17 cellular contexts compared by ENCODE assay signal in the genomic region with DNA sequence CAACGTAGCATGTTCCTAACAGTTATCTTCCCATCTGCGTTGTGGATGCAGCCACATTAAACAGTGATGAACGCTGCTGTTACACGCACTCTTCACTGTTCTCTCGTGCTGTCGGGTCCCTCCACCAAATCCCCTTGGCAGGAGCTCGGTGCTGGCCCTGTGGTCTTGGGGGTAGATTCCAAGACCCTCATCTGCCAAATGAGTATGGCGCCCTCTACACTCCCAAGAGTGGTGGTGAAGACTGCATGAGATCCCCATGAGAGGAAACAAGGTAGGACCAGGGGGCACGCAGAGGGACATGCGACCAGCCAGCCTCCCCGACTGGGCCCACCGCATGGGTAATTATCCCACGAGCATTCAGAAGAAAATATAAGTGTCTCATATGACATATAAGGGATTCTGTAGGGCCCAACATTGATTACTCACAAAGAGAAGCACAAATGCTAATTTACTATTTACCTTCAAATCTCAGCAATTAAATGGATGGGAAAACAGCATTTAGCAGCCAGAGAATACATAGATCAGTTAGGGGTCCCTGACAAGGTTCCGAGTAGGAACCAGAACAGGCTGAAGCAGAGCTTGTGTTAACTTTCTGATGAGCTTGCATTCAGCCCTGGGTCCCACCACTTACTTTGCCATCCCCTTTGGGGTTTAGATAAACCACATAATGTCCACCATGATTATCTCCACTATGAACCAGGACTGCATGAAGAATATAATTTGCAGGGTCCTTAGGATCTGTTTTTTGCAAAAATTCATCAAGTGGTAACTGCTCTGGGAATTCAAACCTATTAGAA. TPM values are rescaled to one million over a fixed set of nuclear protein-coding genes. Genes with fewer than 3 reads are reported as not detected.
A peak's percentile ranks its signal among the peaks of the same experiment; 100 is the strongest.
DNase-seq lines count a peak whose midpoint lies in the region; ATAC-seq, FAIRE-seq and TF ChIP-seq lines count a peak whose summit lies in the region.
"Had no signal": no experiment of that assay in that cellular context is flagged by ENCODE, and none has a peak within 500 bp of the region (broad histone marks: within the 10 kb centered on the region; RNA-seq: fewer than 3 reads in every experiment).

No MANE protein-coding gene starts in this region.

- intact Hi-C loops in PC-3 (cut with micrococcal nuclease): loop anchor here (5.0 kb wide), 1 partner anchor 101 kb away; no protein-coding TSS in a partner anchor
- intact Hi-C loops in PC-9 (cut with micrococcal nuclease; ENCODE audit: unreplicated experiment): loop anchor here (1.0 to 5.0 kb wide), 3 partner anchors 56 to 228 kb away; a partner anchor contains a TSS

- H3K27ac ChIP-seq in A549: no peak overlapping the region
- H3K27ac ChIP-seq in DOHH2 (ENCODE audit: low read depth, low read length): no peak overlapping the region
- H3K27ac ChIP-seq in PC-3 (ENCODE audit: low read length): no peak overlapping the region
- no peak overlapping the region for H3K27ac ChIP-seq in PC-9
- H3K27ac ChIP-seq: heart left ventricle, lower lobe of right lung, SJCRH30 had no signal

- H3K9ac ChIP-seq in PC-3 (ENCODE audit: low read length): no peak overlapping the region

- BruUV-seq in PC-3 (replicated peaks; lab: Mats Ljungman, UMichigan) (no TSS peak), PC-9 (replicated peaks; lab: Mats Ljungman, UMichigan) (no TSS peak)

- H3K4me1 ChIP-seq in A549: peaks cover 6% of the 10 kb centered on the region; the same call in 1 of the 3 replicates
- no peaks in the 10 kb centered on the region for H3K4me1 ChIP-seq in DOHH2 (ENCODE audit: control insufficient read depth, low read length)
- 0 out of 2 replicates have a peak, but pooled peaks cover under 1% of the 10 kb centered on the region for H3K4me1 ChIP-seq in PC-3 (ENCODE audit: insufficient read depth, low read length)
- peaks cover 22% of the 10 kb centered on the region for H3K4me1 ChIP-seq in PC-9 (replicated peaks; ENCODE audit: insufficient read depth)
- H3K4me1 ChIP-seq: lower lobe of right lung, SJCRH30 had no signal

- POLR2A ChIA-PET in A549 (lab: Yijun Ruan, JAX): no interaction called here
- POLR2A ChIA-PET in PC-3 (lab: Charles Lee; ENCODE audit: unreplicated experiment): no interaction called here
- POLR2A ChIA-PET in PC-9 (lab: Charles Lee; ENCODE audit: unreplicated experiment): interaction anchor here (0.5 kb wide), 1 partner anchor 195 kb away, joined by 5 read pairs; no protein-coding TSS in a partner anchor

- H3K4me3 ChIP-seq in A549 (no peak overlapping the region), DOHH2 (ENCODE audit: low read length) (no peak overlapping the region), PC-3 (ENCODE audit: low read length) (no peak overlapping the region), fibroblast of the aortic adventitia (ENCODE audit: low read depth, low read length) (no peak overlapping the region), PC-9 (no peak overlapping the region)
- H3K4me3 ChIP-seq: heart left ventricle, lower lobe of right lung, SJCRH30 had no signal

- H2AFZ ChIP-seq in PC-3 (ENCODE audit: low read length): no peak overlapping the region
- no peak overlapping the region for H2AFZ ChIP-seq in PC-9

- CTCF ChIA-PET in A549 (lab: Yijun Ruan, JAX): interaction anchor here (0.7 to 3.0 kb wide), 14 partner anchors 8 to 219 kb away, joined by 3 to 20 read pairs (median 3); no protein-coding TSS in a partner anchor
- CTCF ChIA-PET in PC-3 (lab: Charles Lee): no interaction called here
- CTCF ChIA-PET in PC-9 (lab: Charles Lee): no interaction called here

- H3K36me3 ChIP-seq in DOHH2 (ENCODE audit: control insufficient read depth, low read length) (peaks cover 94% of the 10 kb centered on the region), PC-3 (ENCODE audit: low read depth, low read length) (peaks cover 47% of the 10 kb centered on the region), PC-9 (ENCODE audit: low read depth) (peaks cover 64% of the 10 kb centered on the region)

- H3F3A ChIP-seq in DOHH2 (ENCODE audit: control insufficient read depth, insufficient read depth) (peaks cover 5% of the 10 kb centered on the region; the same call in 1 of the 2 replicates), PC-3 (ENCODE audit: low read length, unreplicated experiment) (no peaks in the 10 kb centered on the region), PC-9 (ENCODE audit: insufficient read depth, low read depth) (peaks cover 41% of the 10 kb centered on the region)

- no peak overlapping the region for H3K4me2 ChIP-seq in A549
- H3K4me2 ChIP-seq in DOHH2 (ENCODE audit: low read length): no peak overlapping the region
- no peak overlapping the region for H3K4me2 ChIP-seq in PC-3 (ENCODE audit: low read length)
- H3K4me2 ChIP-seq in PC-9: no peak overlapping the region

- H4K20me1 ChIP-seq in DOHH2 (ENCODE audit: control insufficient read depth, insufficient read depth, low read depth, low read length): 0 out of 2 replicates have a peak, but pooled peaks cover 9% of the 10 kb centered on the region
- H4K20me1 ChIP-seq in PC-3 (ENCODE audit: low read length): peaks cover 8% of the 10 kb centered on the region; the same call in 1 of the 2 replicates
- H4K20me1 ChIP-seq in PC-9 (ENCODE audit: insufficient read depth): peaks cover 3% of the 10 kb centered on the region; the same call in 1 of the 2 replicates

- TF ChIP-seq POLR2A in A549 (IDR thresholded peaks at IDR 0.05; ENCODE audit: low read length): no peak

- H3K9me3 ChIP-seq in A549 (no peaks in the 10 kb centered on the region), DOHH2 (ENCODE audit: control insufficient read depth, insufficient read depth, low read length) (no peaks in the 10 kb centered on the region), PC-3 (ENCODE audit: low read length) (no peaks in the 10 kb centered on the region), PC-9 (ENCODE audit: insufficient read depth, low read depth) (no peaks in the 10 kb centered on the region)
- H3K9me3 ChIP-seq: heart left ventricle, lower lobe of right lung, SJCRH30 had no signal

- TF ChIP-seq RAD21 in A549 (conservative IDR thresholded peaks at IDR 0.05 in 1 of 2, IDR thresholded peaks at IDR 0.05 in 1 of 2): no peak

- no peak for TF ChIP-seq EP300 in A549 (IDR thresholded peaks at IDR 0.05)

- H3K9me2 ChIP-seq in DOHH2 (replicated peaks; ENCODE audit: control insufficient read depth, low read length) (no peaks in the 10 kb centered on the region), PC-3 (replicated peaks; ENCODE audit: low read length) (no peaks in the 10 kb centered on the region), PC-9 (ENCODE audit: insufficient read depth) (no peaks in the 10 kb centered on the region)

- no peak for FAIRE-seq in A549 (lab: Jason Lieb, UNC)
- FAIRE-seq: HTR-8/SVneo had no signal

- H3K79me2 ChIP-seq in DOHH2 (ENCODE audit: control insufficient read depth, low read length) (peaks cover 7% of the 10 kb centered on the region), PC-3 (ENCODE audit: low read length) (peaks cover 4% of the 10 kb centered on the region; the same call in 1 of the 2 replicates), PC-9 (ENCODE audit: low read depth) (peaks cover 40% of the 10 kb centered on the region)

- 89% methylated on average over 14 of the region's 14 CpGs for WGBS in A549 (ENCODE audit: missing lambda C conversion rate)

- TF ChIP-seq CTCF in A549 (IDR thresholded peaks at IDR 0.05): peak; percentile 24; the same call in 2 of the 3 replicates
- TF ChIP-seq CTCF in DOHH2 (IDR thresholded peaks at IDR 0.05; ENCODE audit: low read depth, low read length, poor library complexity, severe bottlenecking): peak; percentile 57
- peak; percentile 35 for TF ChIP-seq CTCF in PC-3 (conservative IDR thresholded peaks at IDR 0.05; ENCODE audit: low read depth, low read length)
- TF ChIP-seq CTCF in fibroblast of the aortic adventitia (IDR thresholded peaks at IDR 0.05; ENCODE audit: insufficient read depth, low read length): peak; percentile 39
- TF ChIP-seq CTCF in PC-9 (conservative IDR thresholded peaks at IDR 0.05): no peak

- DNase-seq in A549 (ENCODE audit: low read depth in 1 of 2, low spot score in 1 of 2): peak in 1 of 2 experiments; percentile 25
- DNase-seq in PC-3: no peak
- DNase-seq in fibroblast of the aortic adventitia (ENCODE audit: low read depth): no peak
- DNase-seq in PC-9: no peak
- DNase-seq: activated naive CD4-positive, alpha-beta T cell treated with Interleukin-2 at 50 U/mL for 16 hours; cortex of kidney; heart left ventricle; lower lobe of right lung; NCI-H2029; posterior cingulate gyrus; substantia nigra had no signal

- ATAC-seq in A549 (peak; percentile 70 to 73; a peak in 4 of 6 replicates), PC-3 (no peak), GM18870 (IDR thresholded peaks at IDR 0.05; ENCODE audit: unreplicated experiment) (no peak), GM18867 (IDR thresholded peaks at IDR 0.05; ENCODE audit: unreplicated experiment) (no peak), GM21526 (IDR thresholded peaks at IDR 0.05; ENCODE audit: low FRiP score, unreplicated experiment) (no peak)

- H3K27me3 ChIP-seq in DOHH2 (ENCODE audit: control insufficient read depth, low read length): no peaks in the 10 kb centered on the region
- no peaks in the 10 kb centered on the region for H3K27me3 ChIP-seq in PC-3 (ENCODE audit: low read length)
- H3K27me3 ChIP-seq in PC-9 (ENCODE audit: insufficient read depth, low read depth): no peaks in the 10 kb centered on the region
- H3K27me3 ChIP-seq: heart left ventricle, SJCRH30 had no signal

RNA-seq across cellular contexts. Expression of a gene that starts 23.8 kb away (rescaled TPM):
- polyA plus RNA-seq in A549 (2011; rRNA removed) (not detected in 2 replicates), A549 (2017; fragmentation: RNase III; extraction: RNeasy Plus Mini Kit Qiagen cat#74134 plus additional on column Dnase treatment) (not detected in 3 replicates)
- polyA plus RNA-seq in A549 (2012; cell fraction: cytosol; rRNA removed): not detected in 2 replicates
- polyA plus RNA-seq in A549 (2012; cell fraction: nucleus; rRNA removed): not detected in 2 replicates
- polyA minus RNA-seq in A549 (2011; rRNA and poly(A)+ RNA removed): not detected in 2 replicates
- total RNA-seq in PC-3 (2014; rRNA removed) (not detected in 2 replicates), fibroblast of the aortic adventitia (ENCODE audit: low replicate concordance) (not detected in 2 replicates), PC-9 (2021) (not detected in 2 replicates)
- total RNA-seq: heart left ventricle, lower lobe of right lung, SJCRH30 had no signal
- polyA plus RNA-seq: heart left ventricle had no signal

RNA-seq across cellular contexts. Expression of a gene that starts 37.2 kb away (rescaled TPM):
- polyA plus RNA-seq in A549 (2011; rRNA removed): 47.8 and 53.9 TPM in 2 replicates
- 192 and 210 TPM in 2 replicates for polyA plus RNA-seq in A549 (2012; cell fraction: cytosol; rRNA removed)
- 104 and 147 TPM in 2 replicates for polyA plus RNA-seq in A549 (2012; cell fraction: nucleus; rRNA removed)
- polyA plus RNA-seq in A549 (2017; fragmentation: RNase III; extraction: RNeasy Plus Mini Kit Qiagen cat#74134 plus additional on column Dnase treatment): 137 to 173 TPM (median 172 TPM) in 3 replicates
- polyA minus RNA-seq in A549 (2011; rRNA and poly(A)+ RNA removed): 70.2 and 86.8 TPM in 2 replicates
- total RNA-seq in PC-3 (2014; rRNA removed): 138 and 142 TPM in 2 replicates
- total RNA-seq in fibroblast of the aortic adventitia (ENCODE audit: low replicate concordance): 66.5 and 68.3 TPM in 2 replicates
- total RNA-seq in PC-9 (2021): 179 and 186 TPM in 2 replicates

RNA-seq across cellular contexts. Expression of a gene that starts 57.7 kb away (rescaled TPM):
- polyA plus RNA-seq in A549 (2011; rRNA removed) (39.6 and 78.6 TPM in 2 replicates), A549 (2017; fragmentation: RNase III; extraction: RNeasy Plus Mini Kit Qiagen cat#74134 plus additional on column Dnase treatment) (65.7 to 66.6 TPM (median 65.9 TPM) in 3 replicates)
- polyA plus RNA-seq in A549 (2012; cell fraction: cytosol; rRNA removed): 9.1 and 9.3 TPM in 2 replicates
- 12.8 and 27.0 TPM in 2 replicates for polyA plus RNA-seq in A549 (2012; cell fraction: nucleus; rRNA removed)
- 122 and 194 TPM in 2 replicates for polyA minus RNA-seq in A549 (2011; rRNA and poly(A)+ RNA removed)
- total RNA-seq in PC-3 (2014; rRNA removed) (52.8 and 73.8 TPM in 2 replicates), fibroblast of the aortic adventitia (ENCODE audit: low replicate concordance) (55.3 and 141 TPM in 2 replicates), PC-9 (2021) (113 and 167 TPM in 2 replicates)

Comparison
In these comparisons a context has a peak if more than half of its experiments do, and no peak if none do; other contexts are left out.
1. ATAC-seq: peak in A549 (2 of 2); none in PC-3 (single experiment), GM18870 (single experiment), GM18867 (single experiment) and GM21526 (single experiment).